In genomic region chrX:153930011-153930910, GRCh38 we compare ENCODE assay signal across 24 cellular contexts. TPM values are rescaled to one million over a fixed set of nuclear protein-coding genes. Genes with fewer than 3 reads are reported as not detected.
DNase-seq lines count a peak whose midpoint lies in the region; ATAC-seq, FAIRE-seq and TF ChIP-seq lines count a peak whose summit lies in the region.
"Had no signal": no experiment of that assay in that cellular context is flagged by ENCODE, and none has a peak within 500 bp of the region (broad histone marks: within the 10 kb centered on the region; RNA-seq: fewer than 3 reads in every experiment).

No MANE protein-coding gene starts in this region.

- TF ChIP-seq POLR2A in heart left ventricle (IDR thresholded peaks at IDR 0.05): no peak
- TF ChIP-seq POLR2A in K562 (conservative IDR thresholded peaks at IDR 0.05): no peak

- H3K4me3 ChIP-seq in heart left ventricle: no peak overlapping the region
- H3K4me3 ChIP-seq in Karpas-422 (ENCODE audit: low read length): no peak overlapping the region
- no peak overlapping the region for H3K4me3 ChIP-seq in K562
- H3K4me3 ChIP-seq in stomach smooth muscle (ENCODE audit: low read length in 2 of 2): no peak overlapping the region
- no peak overlapping the region for H3K4me3 ChIP-seq in effector memory CD4-positive, alpha-beta T cell (ENCODE audit: insufficient read depth, low read depth, low read length, poor library complexity, severe bottlenecking)
- H3K4me3 ChIP-seq: colonic mucosa, prostate gland, tibial artery had no signal

- TF ChIP-seq CTCF in heart left ventricle (IDR thresholded peaks at IDR 0.05) (no peak), K562 (IDR thresholded peaks at IDR 0.05 in 2 of 3, conservative IDR thresholded peaks at IDR 0.05 in 1 of 3; ENCODE audit: insufficient read depth in 2 of 3, low read depth in 1 of 3, low read length in 3 of 3) (no peak)

- peaks cover 0 to 7% (median 0%) of the 10 kb centered on the region in 9 donors for H3K27me3 ChIP-seq in heart left ventricle
- H3K27me3 ChIP-seq in Karpas-422 (ENCODE audit: low read length): no peaks in the 10 kb centered on the region
- no peaks in the 10 kb centered on the region for H3K27me3 ChIP-seq in K562 (ENCODE audit: control insufficient read depth in 2 of 2, insufficient read depth in 2 of 2, low read length in 2 of 2)
- peaks cover 0 to 5% of the 10 kb centered on the region in 2 donors for H3K27me3 ChIP-seq in stomach smooth muscle (ENCODE audit: control insufficient read depth in 1 of 2, insufficient read depth in 2 of 2, low read length in 2 of 2)
- H3K27me3 ChIP-seq in effector memory CD4-positive, alpha-beta T cell (replicated peaks; ENCODE audit: control insufficient read depth, insufficient read depth, low read length, poor library complexity, severe bottlenecking): no peaks in the 10 kb centered on the region
- H3K27me3 ChIP-seq: colonic mucosa, left lung, tibial artery had no signal

- H3K4me1 ChIP-seq in heart left ventricle: peaks cover 0 to 63% (median 22%) of the 10 kb centered on the region in 12 donors
- H3K4me1 ChIP-seq in Karpas-422 (ENCODE audit: low read length): peaks cover 42% of the 10 kb centered on the region
- peaks cover 23 to 63% of the 10 kb centered on the region in 2 experiments; a peak in 4 of 5 replicates for H3K4me1 ChIP-seq in K562 (replicated peaks in 1 of 2; ENCODE audit: control insufficient read depth in 2 of 2, insufficient read depth in 2 of 2, low read length in 2 of 2)
- H3K4me1 ChIP-seq in stomach smooth muscle (ENCODE audit: control insufficient read depth, insufficient read depth, low read length): peaks cover 42% of the 10 kb centered on the region
- peaks cover 20% of the 10 kb centered on the region for H3K4me1 ChIP-seq in effector memory CD4-positive, alpha-beta T cell (ENCODE audit: control insufficient read depth, insufficient read depth, low read length, poor library complexity, severe bottlenecking)
- H3K4me1 ChIP-seq: colonic mucosa, prostate gland had no signal

- in situ Hi-C loops in K562 (cut with MboI): no loop called here

- 83 to 89% (median 88%) methylated on average over 28 to 31 of the region's 31 CpGs for WGBS in heart left ventricle, 4 donors
- 89% methylated on average over 22 of the region's 31 CpGs for WGBS in K562 (ENCODE audit: insufficient coverage, low coverage, missing lambda C conversion rate)

- H3K79me2 ChIP-seq in Karpas-422 (ENCODE audit: low read length) (peaks cover 20% of the 10 kb centered on the region), K562 (ENCODE audit: control insufficient read depth, insufficient read depth, low read length) (peaks cover 58% of the 10 kb centered on the region)

- no peaks in the 10 kb centered on the region for H3K9me1 ChIP-seq in K562 (ENCODE audit: control insufficient read depth, insufficient read depth, low read length)

- POLR2A ChIA-PET in K562 (lab: Yijun Ruan, JAX): interaction anchor here (0.6 to 0.9 kb wide), 2 partner anchors 36 to 216 kb away, joined by 3 to 4 read pairs; no protein-coding TSS in a partner anchor

- no peak for TF ChIP-seq RAD21 in K562 (CRISPR knock-in tag; conservative IDR thresholded peaks at IDR 0.05 in 1 of 2, IDR thresholded peaks at IDR 0.05 in 1 of 2)

- H3K9me3 ChIP-seq in heart left ventricle: no peaks in the 10 kb centered on the region
- H3K9me3 ChIP-seq in Karpas-422 (ENCODE audit: low read length): no peaks in the 10 kb centered on the region
- H3K9me3 ChIP-seq in K562 (replicated peaks; ENCODE audit: control insufficient read depth, insufficient read depth, low read depth, low read length): no peaks in the 10 kb centered on the region
- H3K9me3 ChIP-seq in stomach smooth muscle (ENCODE audit: control insufficient read depth in 2 of 2, low read length in 2 of 2): no peaks in the 10 kb centered on the region
- H3K9me3 ChIP-seq in effector memory CD4-positive, alpha-beta T cell (ENCODE audit: control insufficient read depth, low read length): no peaks in the 10 kb centered on the region
- H3K9me3 ChIP-seq: colonic mucosa, left lung, prostate gland, tibial artery had no signal

- H3K36me3 ChIP-seq in heart left ventricle (peaks cover 0 to 41% (median 19%) of the 10 kb centered on the region in 9 donors), Karpas-422 (ENCODE audit: insufficient read depth, low read length) (0 out of 2 replicates have a peak, but pooled peaks cover 4% of the 10 kb centered on the region), K562 (ENCODE audit: control insufficient read depth, insufficient read depth, low read length) (peaks cover 50% of the 10 kb centered on the region), stomach smooth muscle (ENCODE audit: control insufficient read depth in 2 of 2, insufficient read depth in 2 of 2, low read length in 2 of 2) (peaks cover 10% of the 10 kb centered on the region in 2 donors)
- peaks cover 8% of the 10 kb centered on the region for H3K36me3 ChIP-seq in effector memory CD4-positive, alpha-beta T cell (ENCODE audit: control insufficient read depth, insufficient read depth, low read length)
- H3K36me3 ChIP-seq: colonic mucosa, prostate gland had no signal

- H4K20me1 ChIP-seq in Karpas-422 (ENCODE audit: insufficient read depth, low read depth, low read length) (no peaks in the 10 kb centered on the region), K562 (replicated peaks; ENCODE audit: control insufficient read depth, insufficient read depth, low read length) (no peaks in the 10 kb centered on the region)

- no peaks in the 10 kb centered on the region for H3K9me2 ChIP-seq in Karpas-422 (replicated peaks; ENCODE audit: insufficient read depth, low read length)

- TF ChIP-seq EP300 in K562 (IDR thresholded peaks at IDR 0.05; ENCODE audit: low read length): no peak

- no TSS peak for BruUV-seq in K562 (replicated peaks; lab: Mats Ljungman, UMichigan)

- no peak for FAIRE-seq in K562 (lab: Jason Lieb, UNC)
- FAIRE-seq: endometrium had no signal

- no peak for DNase-seq in heart left ventricle
- no peak for DNase-seq in Right ventricle myocardium superior
- no peak for DNase-seq in Karpas-422
- no peak for DNase-seq in K562 (ENCODE audit: extremely low read depth in 1 of 4, low spot score in 3 of 4)
- DNase-seq in middle frontal gyrus (ENCODE audit: extremely low spot score, low spot score): no peak
- no peak for DNase-seq in cerebellum (ENCODE audit: low spot score)
- DNase-seq in effector memory CD4-positive, alpha-beta T cell: no peak
- DNase-seq: activated T-cell treated with anti-CD3 and anti-CD28 coated beads, Interleukin-2, amount 50 U/mL, for 1 hour; Calu3; colonic mucosa; IMR-90; left lung; midbrain; NCI-H146; NCI-H2171 treated with DMSO at 0.1 percent for 48 hours; NCI-H526; SHP77; stimulated activated naive CD4-positive, alpha-beta T cell; tibial artery had no signal

- no peak overlapping the region for H3K9ac ChIP-seq in Karpas-422 (ENCODE audit: low read length)
- H3K9ac ChIP-seq in K562 (ENCODE audit: insufficient read depth in 1 of 2, low read depth in 2 of 2, low read length in 2 of 2): peak overlapping the region in 1 of 2 experiments; percentile 78; a peak in 2 of 4 replicates
- H3K9ac ChIP-seq in stomach smooth muscle (ENCODE audit: low read length in 2 of 2): no peak overlapping the region

- CTCF ChIA-PET in K562 (lab: Yijun Ruan, JAX; ENCODE audit: low intra/inter-chr PET ratio): no interaction called here

- H2AFZ ChIP-seq in Karpas-422 (ENCODE audit: low read length): no peak overlapping the region
- H2AFZ ChIP-seq in K562 (ENCODE audit: low read depth, low read length): no peak overlapping the region

- intact Hi-C loops in heart left ventricle (cut with DNase I): no loop called here
- intact Hi-C loops in Right ventricle myocardium superior (cut with DNase I): no loop called here
- intact Hi-C loops in K562 (cut with micrococcal nuclease): no loop called here

- H3K27ac ChIP-seq in heart left ventricle (peak overlapping the region in 9 of 12 donors; percentile 32 to 100 (median 75)), Karpas-422 (ENCODE audit: low read length) (0 out of 2 replicates have a peak overlapping the region, but pooled peaks have one; percentile 63), K562 (ENCODE audit: extremely low read depth, low read depth, low read length) (peak overlapping the region; percentile 46; the same call in 1 of the 3 replicates), stomach smooth muscle (ENCODE audit: low read length) (peak overlapping the region; percentile 37)
- no peak overlapping the region for H3K27ac ChIP-seq in effector memory CD4-positive, alpha-beta T cell (ENCODE audit: insufficient read depth, low read length, poor library complexity, severe bottlenecking)
- H3K27ac ChIP-seq: colonic mucosa, prostate gland, tibial artery had no signal

- no peak for ATAC-seq in heart left ventricle
- no peak for ATAC-seq in Right ventricle myocardium superior (ENCODE audit: poor library complexity)
- ATAC-seq in K562: no peak
- ATAC-seq: activated naive CD4-positive, alpha-beta T cell treated with anti-CD3 and anti-CD28 coated beads, Interleukin-2, amount 50 U/mL, for 72 hours; left lung had no signal

- H3K4me2 ChIP-seq in Karpas-422 (ENCODE audit: low read depth, low read length, poor library complexity, severe bottlenecking) (no peak overlapping the region), K562 (ENCODE audit: insufficient read depth, low read length) (no peak overlapping the region)

RNA-seq across cellular contexts. Expression of gene ARHGAP4, which starts 4.2 kb away (rescaled TPM):
- total RNA-seq in heart left ventricle (10 to 100 TPM in 4 of 9 donors, 1 to 10 TPM in 5; 6.8 to 55.8 (median 9.5) TPM), Right ventricle myocardium superior (10.3 TPM), K562 (2014; rRNA removed) (52.7 and 81.2 TPM in 2 replicates), K562 (2014; rRNA removed; fragmentation: Illumina TruSeq; extraction: Trizol) (3.1 and 5.5 TPM in 2 replicates), K562 (2015; rRNA removed; fragmentation: Illumina TruSeq; extraction: Trizol) (32.7 and 36.8 TPM in 2 replicates), K562 (2021) (70.5 and 81.8 TPM in 2 replicates), cerebellum (9.3 TPM)
- polyA plus RNA-seq in heart left ventricle (10 to 100 TPM; 15.9 to 25.1 TPM), K562 (2011; rRNA removed) (9.6 and 29.7 TPM in 2 replicates), K562 (2014; fragmentation: Illumina TruSeq; extraction: Trizol) (13.5 and 40.2 TPM in 2 replicates), K562 (2014; fragmentation: Nextera tagmentation; extraction: Ambion mirVana) (1 to 10 TPM in 1 of 2 experiments, under 1 TPM in 1; 0.30 to 1.7 TPM), K562 (2014; rRNA removed) (63.7 and 77.8 TPM in 2 replicates)
- total RNA-seq in Karpas-422 (2014; rRNA removed; shearing (Covaris generic); ENCODE audit: low replicate concordance): 104 and 218 TPM in 2 replicates
- total RNA-seq in K562 (2011; cell fraction: chromatin; rRNA removed; ENCODE audit: low replicate concordance): 54.8 and 157 TPM in 2 replicates
- total RNA-seq in K562 (2011; cell fraction: nucleolus; rRNA removed): 105 and 155 TPM in 2 replicates
- 55.0 and 81.2 TPM in 2 replicates for total RNA-seq in K562 (2011; cell fraction: nucleoplasm; rRNA removed)
- 21.0 and 26.6 TPM in 2 replicates for polyA plus RNA-seq in K562 (2011; cell fraction: cytosol; rRNA removed)
- polyA plus RNA-seq in K562 (2011; cell fraction: nucleus; rRNA removed): 174 and 259 TPM in 2 replicates
- 59.1 and 135 TPM in 2 replicates for polyA plus RNA-seq in K562 (2012)
- 3.6 and 6.7 TPM in 2 replicates for polyA minus RNA-seq in K562 (2011; rRNA and poly(A)+ RNA removed)
- polyA minus RNA-seq in K562 (2011; cell fraction: cytosol; rRNA and poly(A)+ RNA removed): 13.5 and 33.9 TPM in 2 replicates
- 26.9 and 53.0 TPM in 2 replicates for polyA minus RNA-seq in K562 (2011; cell fraction: nucleus; rRNA and poly(A)+ RNA removed)

RNA-seq across cellular contexts. Expression of gene NAA10, which starts 4.6 kb away (rescaled TPM):
- 100 to 1,000 TPM in 2 of 9 donors, 10 to 100 TPM in 7; 52.5 to 112 (median 72.1) TPM for total RNA-seq in heart left ventricle
- polyA plus RNA-seq in heart left ventricle: 100 to 1,000 TPM; 120 to 221 TPM
- 70.4 TPM for total RNA-seq in Right ventricle myocardium superior
- total RNA-seq in Karpas-422 (2014; rRNA removed; shearing (Covaris generic); ENCODE audit: low replicate concordance): 103 and 144 TPM in 2 replicates
- 126 and 302 TPM in 2 replicates for total RNA-seq in K562 (2011; cell fraction: chromatin; rRNA removed; ENCODE audit: low replicate concordance)
- 207 and 213 TPM in 2 replicates for total RNA-seq in K562 (2011; cell fraction: nucleolus; rRNA removed)
- total RNA-seq in K562 (2011; cell fraction: nucleoplasm; rRNA removed): 179 and 187 TPM in 2 replicates
- total RNA-seq in K562 (2014; rRNA removed): 152 and 196 TPM in 2 replicates
- total RNA-seq in K562 (2014; rRNA removed; fragmentation: Illumina TruSeq; extraction: Trizol): 101 and 103 TPM in 2 replicates
- 134 and 146 TPM in 2 replicates for total RNA-seq in K562 (2015; rRNA removed; fragmentation: Illumina TruSeq; extraction: Trizol)
- total RNA-seq in K562 (2021): 226 and 231 TPM in 2 replicates
- 105 and 117 TPM in 2 replicates for polyA plus RNA-seq in K562 (2011; rRNA removed)
- 174 and 276 TPM in 2 replicates for polyA plus RNA-seq in K562 (2011; cell fraction: cytosol; rRNA removed)
- polyA plus RNA-seq in K562 (2011; cell fraction: nucleus; rRNA removed): 211 and 324 TPM in 2 replicates
- polyA plus RNA-seq in K562 (2012): 177 and 213 TPM in 2 replicates
- 192 and 229 TPM in 2 replicates for polyA plus RNA-seq in K562 (2014; fragmentation: Illumina TruSeq; extraction: Trizol)
- 10 to 100 TPM; 11.1 to 26.5 TPM for polyA plus RNA-seq in K562 (2014; fragmentation: Nextera tagmentation; extraction: Ambion mirVana)
- 250 and 277 TPM in 2 replicates for polyA plus RNA-seq in K562 (2014; rRNA removed)
- 45.9 and 88.5 TPM in 2 replicates for polyA minus RNA-seq in K562 (2011; rRNA and poly(A)+ RNA removed)
- 72.1 and 79.8 TPM in 2 replicates for polyA minus RNA-seq in K562 (2011; cell fraction: cytosol; rRNA and poly(A)+ RNA removed)
- 70.5 and 80.1 TPM in 2 replicates for polyA minus RNA-seq in K562 (2011; cell fraction: nucleus; rRNA and poly(A)+ RNA removed)
- total RNA-seq in cerebellum: 21.6 TPM

RNA-seq across cellular contexts. Expression of gene RENBP, which starts 14.2 kb away (rescaled TPM):
- total RNA-seq in heart left ventricle: 10 to 100 TPM in 5 of 9 donors, 1 to 10 TPM in 4; 5.1 to 35.5 (median 10.2) TPM
- 1 to 10 TPM; 6.4 to 9.8 TPM for polyA plus RNA-seq in heart left ventricle
- 11.1 TPM for total RNA-seq in Right ventricle myocardium superior
- 0.22 and 0.26 TPM in 2 replicates for total RNA-seq in Karpas-422 (2014; rRNA removed; shearing (Covaris generic); ENCODE audit: low replicate concordance)
- 14.9 and 45.4 TPM in 2 replicates for total RNA-seq in K562 (2011; cell fraction: chromatin; rRNA removed; ENCODE audit: low replicate concordance)
- 31.0 and 32.8 TPM in 2 replicates for total RNA-seq in K562 (2011; cell fraction: nucleolus; rRNA removed)
- 15.7 and 24.1 TPM in 2 replicates for total RNA-seq in K562 (2011; cell fraction: nucleoplasm; rRNA removed)
- 8.4 and 9.5 TPM in 2 replicates for total RNA-seq in K562 (2014; rRNA removed)
- total RNA-seq in K562 (2014; rRNA removed; fragmentation: Illumina TruSeq; extraction: Trizol): 2.7 and 4.0 TPM in 2 replicates
- 12.3 and 13.4 TPM in 2 replicates for total RNA-seq in K562 (2015; rRNA removed; fragmentation: Illumina TruSeq; extraction: Trizol)
- total RNA-seq in K562 (2021): 9.6 and 14.8 TPM in 2 replicates
- polyA plus RNA-seq in K562 (2011; rRNA removed): 12.7 and 16.4 TPM in 2 replicates
- 21.2 and 25.6 TPM in 2 replicates for polyA plus RNA-seq in K562 (2011; cell fraction: cytosol; rRNA removed)
- 48.7 and 48.8 TPM in 2 replicates for polyA plus RNA-seq in K562 (2011; cell fraction: nucleus; rRNA removed)
- polyA plus RNA-seq in K562 (2012): 24.3 and 60.0 TPM in 2 replicates
- 5.6 and 7.3 TPM in 2 replicates for polyA plus RNA-seq in K562 (2014; fragmentation: Illumina TruSeq; extraction: Trizol)
- under 1 TPM in 1 of 2 experiments, not detected in 1; 0.07 TPM for polyA plus RNA-seq in K562 (2014; fragmentation: Nextera tagmentation; extraction: Ambion mirVana)
- 11.1 and 11.6 TPM in 2 replicates for polyA plus RNA-seq in K562 (2014; rRNA removed)
- polyA minus RNA-seq in K562 (2011; rRNA and poly(A)+ RNA removed): 5.5 and 12.0 TPM in 2 replicates
- 7.0 and 13.6 TPM in 2 replicates for polyA minus RNA-seq in K562 (2011; cell fraction: cytosol; rRNA and poly(A)+ RNA removed)
- 9.8 and 16.1 TPM in 2 replicates for polyA minus RNA-seq in K562 (2011; cell fraction: nucleus; rRNA and poly(A)+ RNA removed)
- total RNA-seq in cerebellum: 2.6 TPM

RNA-seq across cellular contexts. Expression of gene AVPR2, which starts 25.8 kb away (rescaled TPM):
- total RNA-seq in heart left ventricle (10 to 100 TPM in 1 of 9 donors, 1 to 10 TPM in 8; 2.2 to 10.5 (median 3.0) TPM), Right ventricle myocardium superior (4.1 TPM), K562 (2014; rRNA removed) (not detected in 2 replicates), K562 (2014; rRNA removed; fragmentation: Illumina TruSeq; extraction: Trizol) (not detected in 2 replicates), K562 (2015; rRNA removed; fragmentation: Illumina TruSeq; extraction: Trizol) (not detected in 2 replicates), K562 (2021) (not detected in 2 replicates), cerebellum (not detected)
- polyA plus RNA-seq in heart left ventricle (1 to 10 TPM; 4.0 to 7.5 TPM), K562 (2011; rRNA removed) (not detected in 2 replicates), K562 (2014; fragmentation: Illumina TruSeq; extraction: Trizol) (not detected in 2 replicates), K562 (2014; fragmentation: Nextera tagmentation; extraction: Ambion mirVana) (not detected), K562 (2014; rRNA removed) (not detected in 2 replicates)
- not detected in 2 replicates for total RNA-seq in Karpas-422 (2014; rRNA removed; shearing (Covaris generic); ENCODE audit: low replicate concordance)
- total RNA-seq in K562 (2011; cell fraction: chromatin; rRNA removed; ENCODE audit: low replicate concordance): not detected in 2 replicates
- not detected in 2 replicates for total RNA-seq in K562 (2011; cell fraction: nucleolus; rRNA removed)
- not detected in 2 replicates for total RNA-seq in K562 (2011; cell fraction: nucleoplasm; rRNA removed)
- not detected in 2 replicates for polyA plus RNA-seq in K562 (2011; cell fraction: cytosol; rRNA removed)
- polyA plus RNA-seq in K562 (2011; cell fraction: nucleus; rRNA removed): not detected in 2 replicates
- 0.56 and 0.65 TPM in 2 replicates for polyA plus RNA-seq in K562 (2012)
- not detected in 2 replicates for polyA minus RNA-seq in K562 (2011; rRNA and poly(A)+ RNA removed)
- polyA minus RNA-seq in K562 (2011; cell fraction: cytosol; rRNA and poly(A)+ RNA removed): not detected in 2 replicates
- not detected in 2 replicates for polyA minus RNA-seq in K562 (2011; cell fraction: nucleus; rRNA and poly(A)+ RNA removed)
- total RNA-seq: activated naive CD4-positive, alpha-beta T cell treated with anti-CD3 and anti-CD28 coated beads, Interleukin-2, amount 50 U/mL, for 72 hours; Calu3; IMR-90; neural crest cell had no signal
- polyA plus RNA-seq: IMR-90 had no signal

RNA-seq across cellular contexts. Expression of gene HCFC1, which starts 41.4 kb away (rescaled TPM):
- 10 to 100 TPM; 22.7 to 72.6 (median 34.8) TPM for total RNA-seq in heart left ventricle
- polyA plus RNA-seq in heart left ventricle: 10 to 100 TPM; 11.8 to 23.0 TPM
- 24.7 TPM for total RNA-seq in Right ventricle myocardium superior
- total RNA-seq in Karpas-422 (2014; rRNA removed; shearing (Covaris generic); ENCODE audit: low replicate concordance): 16.8 and 29.4 TPM in 2 replicates
- 39.3 and 72.5 TPM in 2 replicates for total RNA-seq in K562 (2011; cell fraction: chromatin; rRNA removed; ENCODE audit: low replicate concordance)
- total RNA-seq in K562 (2011; cell fraction: nucleolus; rRNA removed): 41.0 and 46.2 TPM in 2 replicates
- 38.1 and 43.2 TPM in 2 replicates for total RNA-seq in K562 (2011; cell fraction: nucleoplasm; rRNA removed)
- total RNA-seq in K562 (2014; rRNA removed): 39.2 and 59.3 TPM in 2 replicates
- total RNA-seq in K562 (2014; rRNA removed; fragmentation: Illumina TruSeq; extraction: Trizol): 9.1 and 10.3 TPM in 2 replicates
- 17.1 and 23.4 TPM in 2 replicates for total RNA-seq in K562 (2015; rRNA removed; fragmentation: Illumina TruSeq; extraction: Trizol)
- 121 and 133 TPM in 2 replicates for total RNA-seq in K562 (2021)
- 5.9 and 8.7 TPM in 2 replicates for polyA plus RNA-seq in K562 (2011; rRNA removed)
- polyA plus RNA-seq in K562 (2011; cell fraction: cytosol; rRNA removed): 11.3 and 17.7 TPM in 2 replicates
- 39.1 and 51.6 TPM in 2 replicates for polyA plus RNA-seq in K562 (2011; cell fraction: nucleus; rRNA removed)
- 37.4 and 57.1 TPM in 2 replicates for polyA plus RNA-seq in K562 (2012)
- 45.3 and 68.0 TPM in 2 replicates for polyA plus RNA-seq in K562 (2014; fragmentation: Illumina TruSeq; extraction: Trizol)
- polyA plus RNA-seq in K562 (2014; fragmentation: Nextera tagmentation; extraction: Ambion mirVana): 10 to 100 TPM in 1 of 2 experiments, 1 to 10 TPM in 1; 2.8 to 10.5 TPM
- polyA plus RNA-seq in K562 (2014; rRNA removed): 44.8 and 45.2 TPM in 2 replicates
- 4.5 and 6.6 TPM in 2 replicates for polyA minus RNA-seq in K562 (2011; rRNA and poly(A)+ RNA removed)
- 55.8 and 74.4 TPM in 2 replicates for polyA minus RNA-seq in K562 (2011; cell fraction: cytosol; rRNA and poly(A)+ RNA removed)
- 14.8 and 15.6 TPM in 2 replicates for polyA minus RNA-seq in K562 (2011; cell fraction: nucleus; rRNA and poly(A)+ RNA removed)
- 20.0 TPM for total RNA-seq in cerebellum
